ENCODE assay signal across 9 cellular contexts in the genomic region with DNA sequence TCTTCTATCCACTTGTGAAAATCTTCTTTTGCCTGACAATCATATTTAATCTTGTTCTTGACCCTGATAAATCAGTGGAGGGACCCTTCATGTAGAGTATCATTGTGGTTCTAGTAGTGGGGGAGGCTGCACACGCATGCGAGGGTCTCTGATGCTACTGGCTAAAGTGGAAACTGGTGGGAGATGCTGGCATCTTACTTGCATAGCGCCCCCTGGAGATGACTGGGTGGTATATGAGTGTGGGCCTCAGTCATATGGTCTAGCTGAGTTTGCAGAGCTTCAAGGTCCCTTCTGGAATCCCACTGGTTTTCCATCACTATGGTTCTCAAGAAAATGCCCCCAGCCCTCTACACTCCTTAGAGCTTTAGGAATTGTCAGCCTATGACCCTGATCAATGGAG.
DNase-seq lines count a peak whose midpoint lies in the region; FAIRE-seq and TF ChIP-seq lines count a peak whose summit lies in the region.
"Had no signal": no experiment of that assay in that cellular context is flagged by ENCODE, and none has a peak within 500 bp of the region (broad histone marks: within the 10 kb centered on the region; RNA-seq: fewer than 3 reads in every experiment).

No MANE protein-coding gene starts in this region.

- H3K27ac ChIP-seq in mesenchymal stem cell (ENCODE audit: low read length, poor library complexity, severe bottlenecking), result no peak overlapping the region
- H3K27ac ChIP-seq: coronary artery had no signal

- no peak overlapping the region for H2AK5ac ChIP-seq in mesenchymal stem cell (ENCODE audit: low read length, severe bottlenecking)

- H3K4ac ChIP-seq in mesenchymal stem cell (ENCODE audit: low read depth in 1 of 2, low read length in 2 of 2), result no peak overlapping the region

- 54% methylated on average over 3 of the region's 3 CpGs for WGBS in mesenchymal stem cell

- H3K9me3 ChIP-seq in mesenchymal stem cell (ENCODE audit: control insufficient read depth, low read length), result peaks cover 36% of the 10 kb centered on the region

- H2BK12ac ChIP-seq in mesenchymal stem cell (ENCODE audit: low read length in 2 of 2), result no peak overlapping the region

- H4K8ac ChIP-seq in mesenchymal stem cell (ENCODE audit: low read length), result no peak overlapping the region

- H3K4me2 ChIP-seq in mesenchymal stem cell (ENCODE audit: low read length, poor library complexity, severe bottlenecking), result no peak overlapping the region

- H3K4me1 ChIP-seq in mesenchymal stem cell (ENCODE audit: control insufficient read depth, insufficient read depth, low read depth, low read length), result no peaks in the 10 kb centered on the region

- no peak overlapping the region for H3K14ac ChIP-seq in mesenchymal stem cell (ENCODE audit: low read length in 2 of 2)

- no peak overlapping the region for H2BK15ac ChIP-seq in mesenchymal stem cell (ENCODE audit: low read depth, poor library complexity, severe bottlenecking)

- peak; percentile 56 for DNase-seq in activated CD8-positive, alpha-beta memory T cell treated with anti-CD3 and anti-CD28 coated beads, Interleukin-2, amount 50 U/mL, for 48 hours
- no peak for DNase-seq in activated CD8-positive, alpha-beta memory T cell treated with anti-CD3 and anti-CD28 coated beads, Interleukin-2, amount 50 U/mL, for 4 hours
- DNase-seq in NCI-H69 (lab: John Stamatoyannopoulos, UW) (peak; percentile 31), bronchial epithelial cell (ENCODE audit: low read depth) (no peak), GOT3 (lab: John Stamatoyannopoulos, UW) (no peak), hypothalamus (lab: John Stamatoyannopoulos, UW) (no peak), mesenchymal stem cell (no peak)
- peak; percentile 4 for DNase-seq in stimulated activated CD4-positive, alpha-beta T cell treated with anti-CD3 and anti-CD28 coated beads, Interleukin-1b, Interleukin-23, amount 100 ng/mL, for 48 hours

- no peaks in the 10 kb centered on the region for H3K36me3 ChIP-seq in bronchial epithelial cell (ENCODE audit: control insufficient read depth, insufficient read depth, low read length)
- H3K36me3 ChIP-seq in mesenchymal stem cell (ENCODE audit: control insufficient read depth in 1 of 2, insufficient read depth in 2 of 2, low read depth in 1 of 2, low read length in 2 of 2), result no peaks in the 10 kb centered on the region

- H4K91ac ChIP-seq in mesenchymal stem cell (ENCODE audit: low read length), result no peak overlapping the region

- no peak overlapping the region for H3K9ac ChIP-seq in mesenchymal stem cell (ENCODE audit: low read length)

- H3K4me3 ChIP-seq in bronchial epithelial cell (ENCODE audit: low read depth, low read length) (no peak overlapping the region), mesenchymal stem cell (ENCODE audit: insufficient read depth in 1 of 2, low read depth in 1 of 2, low read length in 2 of 2) (no peak overlapping the region)
- H3K4me3 ChIP-seq: coronary artery had no signal

- H3K18ac ChIP-seq in mesenchymal stem cell (ENCODE audit: low read depth in 1 of 2, low read length in 2 of 2), result no peak overlapping the region

- no peak overlapping the region for H2BK120ac ChIP-seq in mesenchymal stem cell (ENCODE audit: low read depth, low read length)

- no peak for FAIRE-seq in bronchial epithelial cell (lab: Jason Lieb, UNC)

- H2AFZ ChIP-seq in mesenchymal stem cell (ENCODE audit: low read depth, low read length), result no peak overlapping the region

- H3K27me3 ChIP-seq in bronchial epithelial cell (ENCODE audit: control insufficient read depth, insufficient read depth, low read length) (no peaks in the 10 kb centered on the region), mesenchymal stem cell (ENCODE audit: control insufficient read depth in 1 of 2, insufficient read depth in 1 of 2, low read length in 2 of 2) (no peaks in the 10 kb centered on the region)

- H3K23ac ChIP-seq in mesenchymal stem cell (ENCODE audit: low read length in 2 of 2), result no peak overlapping the region

- TF ChIP-seq CTCF in bronchial epithelial cell (IDR thresholded peaks at IDR 0.05; ENCODE audit: insufficient read depth, low read length, severe bottlenecking), result peak; percentile 25

- no peaks in the 10 kb centered on the region for H3K79me1 ChIP-seq in mesenchymal stem cell (replicated peaks; ENCODE audit: low read length, poor library complexity, severe bottlenecking)

- H2BK5ac ChIP-seq in mesenchymal stem cell (ENCODE audit: low read depth, low read length, poor library complexity, severe bottlenecking), result no peak overlapping the region

Comparison
In these comparisons a context has a peak if more than half of its experiments do, and no peak if none do; other contexts are left out.
1. DNase-seq: peak in activated CD8-positive, alpha-beta memory T cell treated with anti-CD3 and anti-CD28 coated beads, Interleukin-2, amount 50 U/mL, for 48 hours (single experiment), NCI-H69 (single experiment) and stimulated activated CD4-positive, alpha-beta T cell treated with anti-CD3 and anti-CD28 coated beads, Interleukin-1b, Interleukin-23, amount 100 ng/mL, for 48 hours (single experiment); none in activated CD8-positive, alpha-beta memory T cell treated with anti-CD3 and anti-CD28 coated beads, Interleukin-2, amount 50 U/mL, for 4 hours (single experiment), bronchial epithelial cell (single experiment), GOT3 (single experiment), hypothalamus (0 of 51) and mesenchymal stem cell (single experiment).